ENCODE assay signal across 11 cellular contexts in the genomic region with DNA sequence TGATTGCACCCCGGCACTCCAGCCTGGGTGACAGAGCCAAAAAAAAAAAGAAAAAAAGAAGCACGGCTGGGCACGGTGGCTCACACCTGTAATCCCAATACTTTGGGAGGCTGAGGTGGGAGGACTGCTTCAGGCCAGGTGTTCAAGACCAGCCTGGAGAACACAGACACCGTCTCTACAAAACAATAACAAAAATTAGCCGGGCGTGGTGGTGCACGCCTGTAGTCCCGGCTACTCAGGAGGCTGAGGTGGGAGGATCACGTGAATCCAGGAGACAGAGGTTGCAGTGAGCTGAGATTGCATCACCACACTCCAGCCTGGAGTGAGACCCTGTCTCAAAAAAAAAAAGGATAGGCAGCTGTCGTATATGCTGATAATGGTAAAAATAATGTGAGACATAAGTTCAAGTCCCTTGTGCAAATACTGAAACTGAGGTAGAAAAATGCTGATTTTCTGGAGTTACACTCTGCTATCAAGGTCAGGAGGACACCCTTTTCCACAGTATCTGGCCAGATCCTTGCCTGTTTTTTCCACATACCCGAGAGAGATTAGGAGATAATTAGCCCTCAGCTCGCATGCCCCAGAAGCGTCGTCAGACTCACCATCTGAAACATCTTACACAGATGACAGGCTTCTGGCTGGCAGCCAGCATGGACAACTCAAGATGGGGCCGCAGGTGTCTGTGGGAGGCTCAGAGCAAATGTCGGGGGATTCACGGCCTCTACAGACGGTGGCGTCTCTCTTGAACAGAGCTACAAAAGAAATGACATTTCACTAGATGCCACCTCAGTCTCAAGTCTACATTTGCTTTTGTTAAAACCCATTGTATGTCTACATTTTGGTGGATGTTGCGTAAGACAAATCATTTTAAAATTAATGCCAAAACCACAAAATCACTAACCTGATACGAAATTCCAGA. TPM values are rescaled to one million over a fixed set of nuclear protein-coding genes. Genes with fewer than 3 reads are reported as not detected.
A peak's percentile ranks its signal among the peaks of the same experiment; 100 is the strongest.
DNase-seq lines count a peak whose midpoint lies in the region; FAIRE-seq and TF ChIP-seq lines count a peak whose summit lies in the region.
"Had no signal": no experiment of that assay in that cellular context is flagged by ENCODE, and none has a peak within 500 bp of the region (broad histone marks: within the 10 kb centered on the region; RNA-seq: fewer than 3 reads in every experiment).

No MANE protein-coding gene starts in this region.

- TF ChIP-seq CTCF in WERI-Rb-1 (IDR thresholded peaks at IDR 0.05; ENCODE audit: low read depth, low read length) (no peak), prostate gland (IDR thresholded peaks at IDR 0.05) (no peak)

- H3K9me3 ChIP-seq in WERI-Rb-1 (ENCODE audit: severe bottlenecking) (peaks cover 3% of the 10 kb centered on the region), prostate gland (no peaks in the 10 kb centered on the region)

- FAIRE-seq in GM12892 (lab: Jason Lieb, UNC): no peak
- FAIRE-seq: G401.6 had no signal

- TF ChIP-seq POLR2A in prostate gland (IDR thresholded peaks at IDR 0.05) (no peak), GM12892 (IDR thresholded peaks at IDR 0.05; ENCODE audit: low read depth, low read length) (no peak)

- no peak overlapping the region for H3K4me3 ChIP-seq in WERI-Rb-1 (ENCODE audit: low read depth, low read length)
- H3K4me3 ChIP-seq in prostate gland: no peak overlapping the region
- H3K4me3 ChIP-seq: GM23248 had no signal

- intact Hi-C loops in prostate gland (cut with DNase I): no loop called here

- H3K27ac ChIP-seq in WERI-Rb-1 (peak overlapping the region; percentile 0; the same call in 1 of the 2 replicates), prostate gland (no peak overlapping the region)
- H3K27ac ChIP-seq: GM23248 had no signal

- no peaks in the 10 kb centered on the region for H3K27me3 ChIP-seq in WERI-Rb-1 (ENCODE audit: insufficient read depth, low read depth, severe bottlenecking)
- H3K27me3 ChIP-seq in prostate gland (replicated peaks; ENCODE audit: insufficient read depth): no peaks in the 10 kb centered on the region

- H3K36me3 ChIP-seq in WERI-Rb-1 (peaks cover 45% of the 10 kb centered on the region), prostate gland (peaks cover 0 to 6% of the 10 kb centered on the region in 2 donors)

- no peaks in the 10 kb centered on the region for H3K4me1 ChIP-seq in prostate gland (replicated peaks)

- 72% methylated on average over 21 of the region's 21 CpGs for WGBS in prostate gland

- DNase-seq in DMS 273 (lab: John Stamatoyannopoulos, UW; ENCODE audit: unreplicated experiment): peak; percentile 88
- peak; percentile 83 for DNase-seq in NCI-H1436 (lab: John Stamatoyannopoulos, UW)
- peak; percentile 72 for DNase-seq in WERI-Rb-1
- peak; percentile 55 for DNase-seq in kidney tubule cell (ENCODE audit: low spot score)
- no peak for DNase-seq in activated gamma-delta T cell (lab: John Stamatoyannopoulos, UW)
- no peak for DNase-seq in prostate gland (ENCODE audit: low spot score)
- DNase-seq in GM12892 (ENCODE audit: insufficient read length): no peak
- DNase-seq: activated B cell treated with CpG ODN at 0.5 μM for 24 hours, activated gamma-delta T cell treated with Interleukin-2 at 50 U/mL for 16 hours, GM23248 had no signal

RNA-seq across cellular contexts. Expression of a gene that starts 36.8 kb away (rescaled TPM):
- 100 to 1,000 TPM in 1 of 2 donors, 10 to 100 TPM in 1; 97.8 to 146 TPM for total RNA-seq in prostate gland
- 36.7 TPM for polyA plus RNA-seq in GM12892 (2012; ENCODE audit: missing spikeins)

Comparison
In these comparisons a context has a peak if more than half of its experiments do, and no peak if none do; other contexts are left out.
1. DNase-seq: peak in DMS 273 (single experiment), NCI-H1436 (single experiment), WERI-Rb-1 (single experiment) and kidney tubule cell (single experiment); none in activated gamma-delta T cell (single experiment), prostate gland (single experiment) and GM12892 (single experiment).